8 cellular contexts compared by ENCODE assay signal in the genomic region with DNA sequence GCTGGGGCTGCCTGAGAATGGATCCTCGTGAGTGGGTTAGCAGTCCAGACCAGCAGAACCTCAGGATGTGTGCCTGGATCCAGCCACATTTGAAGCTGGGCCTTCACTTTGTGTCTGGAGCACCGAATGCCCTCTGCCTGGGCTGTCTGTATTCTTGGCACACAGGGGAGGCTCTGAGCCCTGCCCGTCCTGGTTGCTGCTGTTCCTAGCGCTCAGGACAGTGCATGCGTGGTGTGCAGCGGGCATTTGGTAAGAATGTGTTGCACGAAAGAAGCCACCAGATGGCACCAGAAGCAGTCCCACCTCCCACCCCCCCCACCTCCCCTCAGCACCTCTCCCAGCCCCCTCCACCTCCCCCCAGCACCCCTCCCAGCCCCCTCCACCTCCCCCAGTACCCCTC. TPM values are rescaled to one million over a fixed set of nuclear protein-coding genes. Genes with fewer than 3 reads are reported as not detected.
DNase-seq lines count a peak whose midpoint lies in the region; ATAC-seq and TF ChIP-seq lines count a peak whose summit lies in the region.

No MANE protein-coding gene starts in this region.

- peaks cover 8% of the 10 kb centered on the region for H3K36me3 Mint-ChIP-seq in progenitor cell of endocrine pancreas (ENCODE audit: insufficient read depth)
- H3K36me3 Mint-ChIP-seq in activated T-helper 2 cell treated with anti-CD3 and anti-CD28 coated beads, Interferon-gamma antibody, Interleukin-2, Interleukin-4, amounts not matched to agents 10 μg/mL and 5 μg/mL and 100 μg/mL, durations not matched to agents 14 hours and 24 hours and 36 hours (ENCODE audit: low read depth) = no peaks in the 10 kb centered on the region

- no peaks in the 10 kb centered on the region for H3K9me3 ChIP-seq in MG63

- H3K36me3 ChIP-seq in MG63 = peaks cover 33% of the 10 kb centered on the region

- no peaks in the 10 kb centered on the region for H3K9me3 Mint-ChIP-seq in progenitor cell of endocrine pancreas (ENCODE audit: low read depth)
- no peaks in the 10 kb centered on the region for H3K9me3 Mint-ChIP-seq in activated T-helper 2 cell treated with anti-CD3 and anti-CD28 coated beads, Interferon-gamma antibody, Interleukin-2, Interleukin-4, amounts not matched to agents 10 μg/mL and 5 μg/mL and 100 μg/mL, durations not matched to agents 14 hours and 24 hours and 36 hours

- TF ChIP-seq CTCF in fibroblast of pulmonary artery (IDR thresholded peaks at IDR 0.05; ENCODE audit: low read length, missing control alignments) (peak; percentile 28), progenitor cell of endocrine pancreas (IDR thresholded peaks at IDR 0.05; ENCODE audit: unreplicated experiment) (peak; percentile 46)

- no peak for ATAC-seq in GM18517 (IDR thresholded peaks at IDR 0.05; ENCODE audit: unreplicated experiment)

- H3K27me3 Mint-ChIP-seq in progenitor cell of endocrine pancreas = peaks cover 13% of the 10 kb centered on the region
- peaks cover 12% of the 10 kb centered on the region for H3K27me3 Mint-ChIP-seq in activated T-helper 2 cell treated with anti-CD3 and anti-CD28 coated beads, Interferon-gamma antibody, Interleukin-2, Interleukin-4, amounts not matched to agents 10 μg/mL and 5 μg/mL and 100 μg/mL, durations not matched to agents 14 hours and 24 hours and 36 hours (ENCODE audit: low read depth)

- intact Hi-C loops in activated T-helper 2 cell treated with anti-CD3 and anti-CD28 coated beads, Interferon-gamma antibody, Interleukin-2, Interleukin-4, amounts not matched to agents 10 μg/mL and 5 μg/mL and 100 μg/mL, durations not matched to agents 14 hours and 24 hours and 36 hours (cut with micrococcal nuclease) = loop anchor here (1.0 to 5.0 kb wide), 3 partner anchors 38 to 68 kb away; partner anchors contain the start of gene DENND6B

- no peaks in the 10 kb centered on the region for H3K4me1 Mint-ChIP-seq in progenitor cell of endocrine pancreas (ENCODE audit: low read depth)
- H3K4me1 Mint-ChIP-seq in activated T-helper 2 cell treated with anti-CD3 and anti-CD28 coated beads, Interferon-gamma antibody, Interleukin-2, Interleukin-4, amounts not matched to agents 10 μg/mL and 5 μg/mL and 100 μg/mL, durations not matched to agents 14 hours and 24 hours and 36 hours (ENCODE audit: low read depth) = no peaks in the 10 kb centered on the region

- H3K27me3 ChIP-seq in MG63 = no peaks in the 10 kb centered on the region

- peak; percentile 50 for DNase-seq in NCI-H1436 (lab: John Stamatoyannopoulos, UW)
- DNase-seq in NCI-H1436 treated with DMSO at 0.1 percent for 48 hours (lab: John Stamatoyannopoulos, UW) = no peak
- DNase-seq in MG63 = peak; percentile 33
- peak; percentile 30 to 35 for DNase-seq in activated CD4-positive, alpha-beta T cell treated with anti-CD3 and anti-CD28 coated beads for 4 hours
- DNase-seq in fibroblast of pulmonary artery (ENCODE audit: low read depth) = peak; percentile 67
- no peak for DNase-seq in progenitor cell of endocrine pancreas (ENCODE audit: low spot score, unreplicated experiment)
- DNase-seq in activated T-helper 2 cell treated with anti-CD3 and anti-CD28 coated beads, Interferon-gamma antibody, Interleukin-2, Interleukin-4, amounts not matched to agents 10 μg/mL and 5 μg/mL and 100 μg/mL, durations not matched to agents 14 hours and 24 hours and 36 hours (ENCODE audit: low spot score) = no peak

- H3K4me3 ChIP-seq in MG63 (no peak overlapping the region), fibroblast of pulmonary artery (replicated peaks; ENCODE audit: low read depth, low read length) (no peak overlapping the region)

- no peak overlapping the region for H3K27ac Mint-ChIP-seq in progenitor cell of endocrine pancreas
- no peak overlapping the region for H3K27ac Mint-ChIP-seq in activated T-helper 2 cell treated with anti-CD3 and anti-CD28 coated beads, Interferon-gamma antibody, Interleukin-2, Interleukin-4, amounts not matched to agents 10 μg/mL and 5 μg/mL and 100 μg/mL, durations not matched to agents 14 hours and 24 hours and 36 hours

- no peak overlapping the region for H3K4me3 Mint-ChIP-seq in progenitor cell of endocrine pancreas (ENCODE audit: low read depth)
- H3K4me3 Mint-ChIP-seq in activated T-helper 2 cell treated with anti-CD3 and anti-CD28 coated beads, Interferon-gamma antibody, Interleukin-2, Interleukin-4, amounts not matched to agents 10 μg/mL and 5 μg/mL and 100 μg/mL, durations not matched to agents 14 hours and 24 hours and 36 hours (ENCODE audit: low read depth) = no peak overlapping the region

RNA-seq across cellular contexts. Expression of gene MAPK11, which starts 4.1 kb away (rescaled TPM):
- total RNA-seq in MG63 (2014; rRNA removed; shearing (Covaris generic); ENCODE audit: low replicate concordance) = 15.0 and 27.8 TPM in 2 replicates
- total RNA-seq in progenitor cell of endocrine pancreas = 2.3 and 2.7 TPM in 2 replicates
- 19.0 and 20.9 TPM in 2 replicates for total RNA-seq in activated T-helper 2 cell treated with anti-CD3 and anti-CD28 coated beads, Interferon-gamma antibody, Interleukin-2, Interleukin-4, amounts not matched to agents 10 μg/mL and 5 μg/mL and 100 μg/mL, durations not matched to agents 14 hours and 24 hours and 36 hours

RNA-seq across cellular contexts. Expression of gene MAPK12, which starts 12.8 kb away (rescaled TPM):
- 54.4 and 58.0 TPM in 2 replicates for total RNA-seq in MG63 (2014; rRNA removed; shearing (Covaris generic); ENCODE audit: low replicate concordance)
- 53.7 and 54.6 TPM in 2 replicates for total RNA-seq in progenitor cell of endocrine pancreas
- 16.3 and 17.6 TPM in 2 replicates for total RNA-seq in activated T-helper 2 cell treated with anti-CD3 and anti-CD28 coated beads, Interferon-gamma antibody, Interleukin-2, Interleukin-4, amounts not matched to agents 10 μg/mL and 5 μg/mL and 100 μg/mL, durations not matched to agents 14 hours and 24 hours and 36 hours

RNA-seq across cellular contexts. Expression of gene HDAC10, which starts 23.2 kb away (rescaled TPM):
- total RNA-seq in MG63 (2014; rRNA removed; shearing (Covaris generic); ENCODE audit: low replicate concordance) = 8.5 and 21.5 TPM in 2 replicates
- 73.8 and 81.5 TPM in 2 replicates for total RNA-seq in progenitor cell of endocrine pancreas
- total RNA-seq in activated T-helper 2 cell treated with anti-CD3 and anti-CD28 coated beads, Interferon-gamma antibody, Interleukin-2, Interleukin-4, amounts not matched to agents 10 μg/mL and 5 μg/mL and 100 μg/mL, durations not matched to agents 14 hours and 24 hours and 36 hours = 60.0 and 62.9 TPM in 2 replicates

RNA-seq across cellular contexts. Expression of gene TUBGCP6, which starts 29.5 kb away (rescaled TPM):
- total RNA-seq in MG63 (2014; rRNA removed; shearing (Covaris generic); ENCODE audit: low replicate concordance) = 11.8 and 17.2 TPM in 2 replicates
- 62.0 and 70.9 TPM in 2 replicates for total RNA-seq in progenitor cell of endocrine pancreas
- total RNA-seq in activated T-helper 2 cell treated with anti-CD3 and anti-CD28 coated beads, Interferon-gamma antibody, Interleukin-2, Interleukin-4, amounts not matched to agents 10 μg/mL and 5 μg/mL and 100 μg/mL, durations not matched to agents 14 hours and 24 hours and 36 hours = 48.8 and 49.6 TPM in 2 replicates

RNA-seq across cellular contexts. Expression of gene PLXNB2, which starts 33.1 kb away (rescaled TPM):
- total RNA-seq in MG63 (2014; rRNA removed; shearing (Covaris generic); ENCODE audit: low replicate concordance) = 65.6 and 80.7 TPM in 2 replicates
- 178 and 182 TPM in 2 replicates for total RNA-seq in progenitor cell of endocrine pancreas
- total RNA-seq in activated T-helper 2 cell treated with anti-CD3 and anti-CD28 coated beads, Interferon-gamma antibody, Interleukin-2, Interleukin-4, amounts not matched to agents 10 μg/mL and 5 μg/mL and 100 μg/mL, durations not matched to agents 14 hours and 24 hours and 36 hours = 9.8 and 11.1 TPM in 2 replicates

Comparison
In these comparisons a context has a peak if more than half of its experiments do, and no peak if none do; other contexts are left out.
1. DNase-seq: peak in NCI-H1436 (single experiment), MG63 (single experiment), activated CD4-positive, alpha-beta T cell treated with anti-CD3 and anti-CD28 coated beads for 4 hours (2 of 2) and fibroblast of pulmonary artery (single experiment); none in NCI-H1436 treated with DMSO at 0.1 percent for 48 hours (single experiment), progenitor cell of endocrine pancreas (single experiment) and activated T-helper 2 cell treated with anti-CD3 and anti-CD28 coated beads, Interferon-gamma antibody, Interleukin-2, Interleukin-4, amounts not matched to agents 10 μg/mL and 5 μg/mL and 100 μg/mL, durations not matched to agents 14 hours and 24 hours and 36 hours (single experiment).